Comparison of ENCODE assay signal across 1 cellular context in the genomic region with DNA sequence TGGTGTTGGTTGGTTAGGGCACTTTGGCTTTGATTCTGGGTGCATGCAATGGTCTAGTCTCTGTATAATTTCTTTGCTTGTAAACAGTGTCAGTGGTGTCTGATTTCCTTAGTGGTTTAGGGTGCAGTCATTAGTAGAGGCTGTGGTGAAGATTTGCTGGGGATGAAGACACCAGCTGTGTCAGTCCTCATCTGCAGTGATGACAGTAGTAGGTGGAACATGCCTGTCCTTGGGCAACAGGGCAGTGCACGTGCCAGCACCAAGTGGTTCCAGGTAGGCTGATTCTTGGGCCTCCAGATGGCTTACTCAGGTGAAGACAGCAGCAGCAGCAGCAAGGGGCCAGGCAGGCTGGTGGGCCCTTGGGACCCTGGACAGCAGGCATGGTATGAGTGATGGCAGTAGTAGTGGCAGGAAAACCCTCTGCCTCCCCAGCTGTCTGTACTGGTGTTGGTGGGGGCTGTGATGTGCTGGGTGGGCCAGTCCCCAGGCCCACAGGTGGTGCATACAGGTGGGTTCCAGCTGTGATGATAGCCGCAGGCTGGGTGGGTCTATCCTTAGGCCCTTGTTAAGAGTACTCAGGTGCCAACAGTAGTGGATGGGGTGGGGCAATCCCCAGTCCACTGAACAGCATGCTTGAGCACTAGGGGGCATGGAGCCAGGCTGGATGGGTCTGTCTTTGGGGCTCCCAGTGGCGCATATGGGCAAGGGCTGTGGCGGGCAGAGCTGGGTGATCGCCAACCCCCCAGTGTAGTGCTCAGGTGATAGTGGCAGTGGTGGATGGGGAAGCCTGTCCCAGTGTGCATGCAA.
TF ChIP-seq lines count a peak whose summit lies in the region.

No MANE protein-coding gene starts in this region.

TF ChIP-seq in H1, 55 proteins besides CTCF, POLR2A, EP300 and RAD21 (continued from another document):
- TF ChIP-seq JUN (IDR thresholded peaks at IDR 0.05; ENCODE audit: low read depth, low read length): no peak
- TF ChIP-seq SP4 (IDR thresholded peaks at IDR 0.05; ENCODE audit: low read length): no peak
- no peak for TF ChIP-seq BACH1 (IDR thresholded peaks at IDR 0.05; ENCODE audit: low read length)
- TF ChIP-seq SIRT6 (IDR thresholded peaks at IDR 0.05; ENCODE audit: low read length): no peak
- TF ChIP-seq, protein P1, sequence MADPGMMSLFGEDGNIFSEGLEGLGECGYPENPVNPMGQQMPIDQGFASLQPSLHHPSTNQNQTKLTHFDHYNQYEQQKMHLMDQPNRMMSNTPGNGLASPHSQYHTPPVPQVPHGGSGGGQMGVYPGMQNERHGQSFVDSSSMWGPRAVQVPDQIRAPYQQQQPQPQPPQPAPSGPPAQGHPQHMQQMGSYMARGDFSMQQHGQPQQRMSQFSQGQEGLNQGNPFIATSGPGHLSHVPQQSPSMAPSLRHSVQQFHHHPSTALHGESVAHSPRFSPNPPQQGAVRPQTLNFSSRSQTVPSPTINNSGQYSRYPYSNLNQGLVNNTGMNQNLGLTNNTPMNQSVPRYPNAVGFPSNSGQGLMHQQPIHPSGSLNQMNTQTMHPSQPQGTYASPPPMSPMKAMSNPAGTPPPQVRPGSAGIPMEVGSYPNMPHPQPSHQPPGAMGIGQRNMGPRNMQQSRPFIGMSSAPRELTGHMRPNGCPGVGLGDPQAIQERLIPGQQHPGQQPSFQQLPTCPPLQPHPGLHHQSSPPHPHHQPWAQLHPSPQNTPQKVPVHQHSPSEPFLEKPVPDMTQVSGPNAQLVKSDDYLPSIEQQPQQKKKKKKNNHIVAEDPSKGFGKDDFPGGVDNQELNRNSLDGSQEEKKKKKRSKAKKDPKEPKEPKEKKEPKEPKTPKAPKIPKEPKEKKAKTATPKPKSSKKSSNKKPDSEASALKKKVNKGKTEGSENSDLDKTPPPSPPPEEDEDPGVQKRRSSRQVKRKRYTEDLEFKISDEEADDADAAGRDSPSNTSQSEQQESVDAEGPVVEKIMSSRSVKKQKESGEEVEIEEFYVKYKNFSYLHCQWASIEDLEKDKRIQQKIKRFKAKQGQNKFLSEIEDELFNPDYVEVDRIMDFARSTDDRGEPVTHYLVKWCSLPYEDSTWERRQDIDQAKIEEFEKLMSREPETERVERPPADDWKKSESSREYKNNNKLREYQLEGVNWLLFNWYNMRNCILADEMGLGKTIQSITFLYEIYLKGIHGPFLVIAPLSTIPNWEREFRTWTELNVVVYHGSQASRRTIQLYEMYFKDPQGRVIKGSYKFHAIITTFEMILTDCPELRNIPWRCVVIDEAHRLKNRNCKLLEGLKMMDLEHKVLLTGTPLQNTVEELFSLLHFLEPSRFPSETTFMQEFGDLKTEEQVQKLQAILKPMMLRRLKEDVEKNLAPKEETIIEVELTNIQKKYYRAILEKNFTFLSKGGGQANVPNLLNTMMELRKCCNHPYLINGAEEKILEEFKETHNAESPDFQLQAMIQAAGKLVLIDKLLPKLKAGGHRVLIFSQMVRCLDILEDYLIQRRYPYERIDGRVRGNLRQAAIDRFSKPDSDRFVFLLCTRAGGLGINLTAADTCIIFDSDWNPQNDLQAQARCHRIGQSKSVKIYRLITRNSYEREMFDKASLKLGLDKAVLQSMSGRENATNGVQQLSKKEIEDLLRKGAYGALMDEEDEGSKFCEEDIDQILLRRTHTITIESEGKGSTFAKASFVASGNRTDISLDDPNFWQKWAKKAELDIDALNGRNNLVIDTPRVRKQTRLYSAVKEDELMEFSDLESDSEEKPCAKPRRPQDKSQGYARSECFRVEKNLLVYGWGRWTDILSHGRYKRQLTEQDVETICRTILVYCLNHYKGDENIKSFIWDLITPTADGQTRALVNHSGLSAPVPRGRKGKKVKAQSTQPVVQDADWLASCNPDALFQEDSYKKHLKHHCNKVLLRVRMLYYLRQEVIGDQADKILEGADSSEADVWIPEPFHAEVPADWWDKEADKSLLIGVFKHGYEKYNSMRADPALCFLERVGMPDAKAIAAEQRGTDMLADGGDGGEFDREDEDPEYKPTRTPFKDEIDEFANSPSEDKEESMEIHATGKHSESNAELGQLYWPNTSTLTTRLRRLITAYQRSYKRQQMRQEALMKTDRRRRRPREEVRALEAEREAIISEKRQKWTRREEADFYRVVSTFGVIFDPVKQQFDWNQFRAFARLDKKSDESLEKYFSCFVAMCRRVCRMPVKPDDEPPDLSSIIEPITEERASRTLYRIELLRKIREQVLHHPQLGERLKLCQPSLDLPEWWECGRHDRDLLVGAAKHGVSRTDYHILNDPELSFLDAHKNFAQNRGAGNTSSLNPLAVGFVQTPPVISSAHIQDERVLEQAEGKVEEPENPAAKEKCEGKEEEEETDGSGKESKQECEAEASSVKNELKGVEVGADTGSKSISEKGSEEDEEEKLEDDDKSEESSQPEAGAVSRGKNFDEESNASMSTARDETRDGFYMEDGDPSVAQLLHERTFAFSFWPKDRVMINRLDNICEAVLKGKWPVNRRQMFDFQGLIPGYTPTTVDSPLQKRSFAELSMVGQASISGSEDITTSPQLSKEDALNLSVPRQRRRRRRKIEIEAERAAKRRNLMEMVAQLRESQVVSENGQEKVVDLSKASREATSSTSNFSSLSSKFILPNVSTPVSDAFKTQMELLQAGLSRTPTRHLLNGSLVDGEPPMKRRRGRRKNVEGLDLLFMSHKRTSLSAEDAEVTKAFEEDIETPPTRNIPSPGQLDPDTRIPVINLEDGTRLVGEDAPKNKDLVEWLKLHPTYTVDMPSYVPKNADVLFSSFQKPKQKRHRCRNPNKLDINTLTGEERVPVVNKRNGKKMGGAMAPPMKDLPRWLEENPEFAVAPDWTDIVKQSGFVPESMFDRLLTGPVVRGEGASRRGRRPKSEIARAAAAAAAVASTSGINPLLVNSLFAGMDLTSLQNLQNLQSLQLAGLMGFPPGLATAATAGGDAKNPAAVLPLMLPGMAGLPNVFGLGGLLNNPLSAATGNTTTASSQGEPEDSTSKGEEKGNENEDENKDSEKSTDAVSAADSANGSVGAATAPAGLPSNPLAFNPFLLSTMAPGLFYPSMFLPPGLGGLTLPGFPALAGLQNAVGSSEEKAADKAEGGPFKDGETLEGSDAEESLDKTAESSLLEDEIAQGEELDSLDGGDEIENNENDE (IDR thresholded peaks at IDR 0.05; ENCODE audit: insufficient replicate concordance, low read length): no peak
- no peak for TF ChIP-seq SAP30 (IDR thresholded peaks at IDR 0.05; ENCODE audit: insufficient read depth, insufficient replicate concordance, low read length)
